In genomic region chr1:219560856-219561255, GRCh38 we compare ENCODE assay signal across 27 cellular contexts. TPM values are rescaled to one million over a fixed set of nuclear protein-coding genes. Genes with fewer than 3 reads are reported as not detected.
"Had no signal": no experiment of that assay in that cellular context is flagged by ENCODE, and none has a peak within 500 bp of the region (broad histone marks: within the 10 kb centered on the region; RNA-seq: fewer than 3 reads in every experiment).

No MANE protein-coding gene starts in this region.

- H3K9me3 ChIP-seq: colonic mucosa, gastroesophageal sphincter, heart left ventricle, left lung, psoas muscle, testis, tibial artery had no signal

- H3K79me2 ChIP-seq: hepatocyte had no signal

- H3K36me3 ChIP-seq: colonic mucosa, gastroesophageal sphincter, heart left ventricle, left lung, tibial artery had no signal

- DNase-seq: colonic mucosa; effector CD8-positive, alpha-beta T cell; endodermal cell; foreskin keratinocyte; heart left ventricle; kidney; left lung; mesendoderm; midbrain; naive thymus-derived CD4-positive, alpha-beta T cell; nucleus accumbens; psoas muscle; retina; stimulated activated CD4-positive, alpha-beta T cell treated with anti-CD3 and anti-CD28 coated beads, Interleukin-4, amount 100 ng/mL, for 4 hours; stimulated activated naive CD8-positive, alpha-beta T cell treated with anti-CD3 and anti-CD28 coated beads, Interleukin-15, Interleukin-2, amounts not matched to agents 100 U/mL and 50 U/mL, for 24 hours; substantia nigra; testis; tibial artery had no signal

- H3K27ac ChIP-seq: colonic mucosa, epithelial cell of prostate, foreskin keratinocyte, gastroesophageal sphincter, heart left ventricle, hepatocyte, left lung, psoas muscle, testis, tibial artery had no signal

- H3K4me2 ChIP-seq: hepatocyte had no signal

- ATAC-seq: esophagus mucosa; foreskin keratinocyte; gastroesophageal sphincter; heart left ventricle; left lung; naive thymus-derived CD4-positive, alpha-beta T cell; psoas muscle; sciatic nerve; stimulated activated memory B cell treated with anti-CD40 and anti-IgM and Interleukin-4, amounts not matched to agents 10 μg/mL and 1 μg/mL and 100 μg/mL, for 72 hours; stimulated activated naive CD8-positive, alpha-beta T cell treated with anti-CD3 and anti-CD28 coated beads, Interleukin-15, Interleukin-2, amounts not matched to agents 100 U/mL and 50 U/mL, for 24 hours had no signal

- H2AFZ ChIP-seq: hepatocyte had no signal

- H3K27me3 ChIP-seq: colonic mucosa, foreskin keratinocyte, gastroesophageal sphincter, hepatocyte, left lung, testis, tibial artery had no signal

- H3K4me3 ChIP-seq: colonic mucosa, gastroesophageal sphincter, heart left ventricle, hepatocyte, left lung, psoas muscle, testis, tibial artery had no signal

- H3K4me1 ChIP-seq: colonic mucosa, foreskin keratinocyte, heart left ventricle, left lung, psoas muscle, testis, tibial artery had no signal

RNA-seq across cellular contexts. Expression of gene ZC3H11B, which starts 52.0 kb away (rescaled TPM):
- total RNA-seq: esophagus mucosa; gastroesophageal sphincter; hepatocyte; lung microvascular endothelial cell; naive thymus-derived CD4-positive, alpha-beta T cell; sciatic nerve; urinary bladder had no signal
- polyA plus RNA-seq: foreskin keratinocyte; hepatocyte; naive thymus-derived CD4-positive, alpha-beta T cell; neural cell had no signal
